In genomic region chr5:142888469-142889085, GRCh38 we compare ENCODE assay signal across 8 cellular contexts.
DNase-seq lines count a peak whose midpoint lies in the region; ATAC-seq, FAIRE-seq and TF ChIP-seq lines count a peak whose summit lies in the region.

No MANE protein-coding gene starts in this region.

- ATAC-seq in HG02798 (IDR thresholded peaks at IDR 0.05; ENCODE audit: poor library complexity, unreplicated experiment): peak; percentile 53
- ATAC-seq in HG03520 (IDR thresholded peaks at IDR 0.05; ENCODE audit: unreplicated experiment): no peak

- H3K4me3 Mint-ChIP-seq in activated CD4-positive, alpha-beta memory T cell treated with anti-CD3 and anti-CD28 coated beads, Interleukin-2, amount 10 ng/mL, durations not matched to agents 7 days and 5 days: no peak overlapping the region

- no peak overlapping the region for H3K4me2 ChIP-seq in PC-9

- H4K20me1 ChIP-seq in PC-9 (ENCODE audit: insufficient read depth): no peaks in the 10 kb centered on the region

- DNase-seq in D721Med (ENCODE audit: insufficient read length, low spot score) (no peak), PC-9 (peak; percentile 28 to 50), medulla oblongata (ENCODE audit: extremely low spot score) (peak; percentile 82)
- DNase-seq in effector CD4-positive, alpha-beta T cell: peak; percentile 4
- no peak for DNase-seq in activated CD4-positive, alpha-beta memory T cell treated with anti-CD3 and anti-CD28 coated beads, Interleukin-2, amount 10 ng/mL, durations not matched to agents 7 days and 5 days
- no peak for DNase-seq in stimulated activated CD4-positive, alpha-beta T cell treated with anti-CD3 and anti-CD28 coated beads, Interleukin-4, amount 100 ng/mL, for 24 hours

- H3K36me3 ChIP-seq in PC-9 (ENCODE audit: low read depth): no peaks in the 10 kb centered on the region

- H3K4me3 ChIP-seq in PC-9: no peak overlapping the region

- no peaks in the 10 kb centered on the region for H3K79me2 ChIP-seq in PC-9 (ENCODE audit: low read depth)

- FAIRE-seq in D721Med (lab: Jason Lieb, UNC): peak; percentile 92

- no peaks in the 10 kb centered on the region for H3K9me2 ChIP-seq in PC-9 (ENCODE audit: insufficient read depth)

- TF ChIP-seq CTCF in D721Med (IDR thresholded peaks at IDR 0.05; ENCODE audit: insufficient read depth, missing control alignments) (peak; percentile 73), PC-9 (conservative IDR thresholded peaks at IDR 0.05) (peak; percentile 83)

- intact Hi-C loops in PC-9 (cut with micrococcal nuclease; ENCODE audit: unreplicated experiment): loop anchor here (1.0 to 10.0 kb wide), 5 partner anchors 171 to 1296 kb away; no protein-coding TSS in a partner anchor

- POLR2A ChIA-PET in PC-9 (lab: Charles Lee; ENCODE audit: unreplicated experiment): no interaction called here
- POLR2A ChIA-PET in activated CD4-positive, alpha-beta memory T cell treated with anti-CD3 and anti-CD28 coated beads, Interleukin-2, amount 10 ng/mL, durations not matched to agents 7 days and 5 days (lab: Charles Lee): interaction anchor here (1.1 to 1.2 kb wide), 2 partner anchors 18 to 118 kb away, joined by 3 to 4 read pairs; no protein-coding TSS in a partner anchor

- no peaks in the 10 kb centered on the region for H3K9me3 Mint-ChIP-seq in activated CD4-positive, alpha-beta memory T cell treated with anti-CD3 and anti-CD28 coated beads, Interleukin-2, amount 10 ng/mL, durations not matched to agents 7 days and 5 days

- H3K36me3 Mint-ChIP-seq in activated CD4-positive, alpha-beta memory T cell treated with anti-CD3 and anti-CD28 coated beads, Interleukin-2, amount 10 ng/mL, durations not matched to agents 7 days and 5 days (ENCODE audit: low read depth): no peaks in the 10 kb centered on the region

- CTCF ChIA-PET in PC-9 (lab: Charles Lee): interaction anchor here (0.6 to 2.8 kb wide), 11 partner anchors 8 to 1240 kb away, joined by 3 to 22 read pairs (median 4); no protein-coding TSS in a partner anchor
- CTCF ChIA-PET in activated CD4-positive, alpha-beta memory T cell treated with anti-CD3 and anti-CD28 coated beads, Interleukin-2, amount 10 ng/mL, durations not matched to agents 7 days and 5 days (lab: Charles Lee): interaction anchor here (0.6 to 7.2 kb wide), 45 partner anchors 9 to 1081 kb away, joined by 3 to 69 read pairs (median 5); partner anchors contain the start of gene ARHGAP26

- 0 out of 2 replicates have a peak, but pooled peaks cover 4% of the 10 kb centered on the region for H3F3A ChIP-seq in PC-9 (ENCODE audit: insufficient read depth, low read depth)

- H3K27ac Mint-ChIP-seq in activated CD4-positive, alpha-beta memory T cell treated with anti-CD3 and anti-CD28 coated beads, Interleukin-2, amount 10 ng/mL, durations not matched to agents 7 days and 5 days: no peak overlapping the region

- H3K4me1 Mint-ChIP-seq in activated CD4-positive, alpha-beta memory T cell treated with anti-CD3 and anti-CD28 coated beads, Interleukin-2, amount 10 ng/mL, durations not matched to agents 7 days and 5 days: peaks cover 12% of the 10 kb centered on the region

- no peaks in the 10 kb centered on the region for H3K27me3 Mint-ChIP-seq in activated CD4-positive, alpha-beta memory T cell treated with anti-CD3 and anti-CD28 coated beads, Interleukin-2, amount 10 ng/mL, durations not matched to agents 7 days and 5 days

- H3K9me3 ChIP-seq in PC-9 (ENCODE audit: insufficient read depth, low read depth): no peaks in the 10 kb centered on the region

- H3K4me1 ChIP-seq in PC-9 (replicated peaks; ENCODE audit: insufficient read depth): peaks cover 28% of the 10 kb centered on the region

- H3K27me3 ChIP-seq in PC-9 (ENCODE audit: insufficient read depth, low read depth): no peaks in the 10 kb centered on the region

- BruUV-seq in PC-9 (replicated peaks; lab: Mats Ljungman, UMichigan): no TSS peak

- H2AFZ ChIP-seq in PC-9: no peak overlapping the region

- H3K27ac ChIP-seq in PC-9: no peak overlapping the region

Comparison
In these comparisons a context has a peak if more than half of its experiments do, and no peak if none do; other contexts are left out.
1. DNase-seq: peak in PC-9 (2 of 2), effector CD4-positive, alpha-beta T cell (single experiment) and medulla oblongata (single experiment); none in D721Med (single experiment), activated CD4-positive, alpha-beta memory T cell treated with anti-CD3 and anti-CD28 coated beads, Interleukin-2, amount 10 ng/mL, durations not matched to agents 7 days and 5 days (single experiment) and stimulated activated CD4-positive, alpha-beta T cell treated with anti-CD3 and anti-CD28 coated beads, Interleukin-4, amount 100 ng/mL, for 24 hours (single experiment).